Comparison of ENCODE assay signal across 8 cellular contexts in the genomic region with DNA sequence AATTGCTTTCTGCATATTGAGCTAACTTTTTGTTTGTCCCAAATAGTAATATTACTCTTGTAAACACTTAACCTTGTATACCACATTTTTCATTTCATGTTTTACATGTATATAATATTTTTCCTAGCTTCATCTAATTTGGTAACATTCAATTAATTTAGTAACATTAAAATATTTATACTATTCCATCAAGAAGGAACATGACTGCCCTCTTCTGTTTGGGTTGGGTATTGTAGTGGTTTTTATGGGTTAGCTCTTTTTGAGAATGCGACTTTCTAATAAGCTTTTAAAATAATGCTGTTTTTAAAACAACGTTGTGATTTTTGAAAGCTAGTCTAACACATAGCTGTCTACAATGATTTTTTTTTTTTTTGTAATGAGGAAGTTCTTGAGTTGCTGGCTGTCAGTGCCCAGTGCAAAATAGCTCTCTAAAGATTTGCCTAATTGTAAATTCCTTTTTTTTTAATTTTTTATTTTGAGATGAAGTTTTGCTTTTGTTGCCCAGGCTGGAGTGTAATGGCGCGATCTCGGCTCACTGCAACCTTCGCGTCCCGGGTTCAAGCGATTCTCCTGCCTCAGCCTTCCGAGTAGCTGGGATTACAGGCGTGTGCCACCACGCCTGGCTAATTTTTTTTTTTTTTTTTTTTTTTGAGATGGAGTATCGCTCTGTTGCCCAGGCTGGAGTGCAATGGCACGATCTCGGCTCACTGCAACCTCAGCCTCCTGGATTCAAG. TPM values are rescaled to one million over a fixed set of nuclear protein-coding genes. Genes with fewer than 3 reads are reported as not detected.
DNase-seq lines count a peak whose midpoint lies in the region; TF ChIP-seq lines count a peak whose summit lies in the region.
"Not testable (repeated sequence)": the region's sequence is repeated elsewhere in the genome, so short reads cannot be mapped to it uniquely, and the experiment has no call there.

No MANE protein-coding gene starts in this region.

- H3K9me3 ChIP-seq in hepatocyte (ENCODE audit: low read depth); parathyroid adenoma (ENCODE audit: control insufficient read depth, low read length): not testable (repeated sequence)

- not testable (repeated sequence) for H3K36me3 ChIP-seq in hepatocyte (replicated peaks; ENCODE audit: insufficient read depth, low read depth); parathyroid adenoma (ENCODE audit: control insufficient read depth, insufficient read depth, low read length)

- TF ChIP-seq POLR2A in NB4 (IDR thresholded peaks at IDR 0.05; ENCODE audit: extremely low read depth, insufficient read length), result not testable (repeated sequence)

- not testable (repeated sequence) for DNase-seq in AG09309 (ENCODE audit: low read depth); GM12864 (ENCODE audit: low read depth)
- DNase-seq in NB4 (ENCODE audit: low read depth) (peak; percentile 75), NOMO-1 treated with dmso at 0.1 percent for 144 hours (lab: John Stamatoyannopoulos, UW; ENCODE audit: unreplicated experiment) (peak; percentile 14), cerebellum (ENCODE audit: low spot score) (peak; percentile 19), hepatocyte (ENCODE audit: low spot score) (peak; percentile 65)
- DNase-seq in activated CD4-positive, CD25-positive, alpha-beta regulatory T cell treated with anti-CD3 and anti-CD28 coated beads, Interleukin-2, amount 50 U/mL, for 16 hours (ENCODE audit: low read depth, low spot score), result peak; percentile 33

- not testable (repeated sequence) for H3K9ac ChIP-seq in parathyroid adenoma

- peaks cover 87% of the 10 kb centered on the region for H3K79me2 ChIP-seq in hepatocyte
- peaks cover 39% of the 10 kb centered on the region for H3K79me2 ChIP-seq in parathyroid adenoma

- TF ChIP-seq CTCF in AG09309 (IDR thresholded peaks at IDR 0.05; ENCODE audit: control insufficient read depth, insufficient read depth, low read depth, low read length, missing control alignments) (peak; percentile 58), GM12864 (IDR thresholded peaks at IDR 0.05; ENCODE audit: low read depth, low read length, missing control alignments) (peak; percentile 50), NB4 (IDR thresholded peaks at IDR 0.05; ENCODE audit: low read depth, low read length) (peak; percentile 53), hepatocyte (IDR thresholded peaks at IDR 0.05; ENCODE audit: poor library complexity) (peak; percentile 81), parathyroid adenoma (IDR thresholded peaks at IDR 0.05) (peak; percentile 80)

- not testable (repeated sequence) for H3K9me2 ChIP-seq in hepatocyte (replicated peaks; ENCODE audit: insufficient read depth)

- not testable (repeated sequence) for H3K27ac ChIP-seq in hepatocyte, parathyroid adenoma

- H2AFZ ChIP-seq in hepatocyte, parathyroid adenoma: not testable (repeated sequence)

- not testable (repeated sequence) for H3K4me3 ChIP-seq in AG09309 (ENCODE audit: control insufficient read depth, low read depth, low read length); GM12864 (ENCODE audit: low read depth, low read length); NB4 (ENCODE audit: low read depth, low read length); hepatocyte; parathyroid adenoma (ENCODE audit: low read depth, low read length)

- H3K27me3 ChIP-seq in hepatocyte; parathyroid adenoma (ENCODE audit: control insufficient read depth, insufficient read depth, low read length): not testable (repeated sequence)

- 90% methylated on average over 15 of the region's 15 CpGs for WGBS in hepatocyte (ENCODE audit: low lambda C conversion rate, missing lambda C conversion rate)

- not testable (repeated sequence) for H3K4me2 ChIP-seq in hepatocyte; parathyroid adenoma (ENCODE audit: low read length)

- H3K4me1 ChIP-seq in hepatocyte (ENCODE audit: insufficient read depth); parathyroid adenoma: not testable (repeated sequence)

- peaks cover 79% of the 10 kb centered on the region for H4K20me1 ChIP-seq in hepatocyte (ENCODE audit: insufficient read depth, poor library complexity, severe bottlenecking)

RNA-seq across cellular contexts. Expression of a gene that starts 4.9 kb away (rescaled TPM):
- total RNA-seq in cerebellum, result 142 TPM
- 340 and 347 TPM in 2 replicates for total RNA-seq in hepatocyte
- polyA plus RNA-seq in hepatocyte, result 394 and 419 TPM in 2 replicates
